8 cellular contexts compared by ENCODE assay signal in genomic region chr18:24271381-24272331, GRCh38.
DNase-seq lines count a peak whose midpoint lies in the region; ATAC-seq and TF ChIP-seq lines count a peak whose summit lies in the region.

No MANE protein-coding gene starts in this region.

- peak; percentile 37 for TF ChIP-seq CTCF in astrocyte of the spinal cord (IDR thresholded peaks at IDR 0.05; ENCODE audit: low read depth, low read length)

- H3K27ac Mint-ChIP-seq in CD4-positive, CD25-positive, alpha-beta regulatory T cell: peak overlapping the region in 1 of 3 donors; percentile 74

- H3K36me3 ChIP-seq in CD4-positive, CD25-positive, alpha-beta regulatory T cell (ENCODE audit: control insufficient read depth, insufficient read depth, low read length): no peaks in the 10 kb centered on the region
- H3K36me3 ChIP-seq in H7 (replicated peaks; ENCODE audit: control insufficient read depth, insufficient read depth, low read length): no peaks in the 10 kb centered on the region

- in situ Hi-C loops in astrocyte of the spinal cord (cut with HindIII; ENCODE audit: low sequenced_read_pairs): no loop called here

- peak; percentile 20 to 28 for ATAC-seq in CD4-positive, CD25-positive, alpha-beta regulatory T cell (ENCODE audit: low read depth in 2 of 2)
- no peak for ATAC-seq in GM18517 (IDR thresholded peaks at IDR 0.05; ENCODE audit: unreplicated experiment)

- H3K9me3 ChIP-seq in CD4-positive, CD25-positive, alpha-beta regulatory T cell (ENCODE audit: control insufficient read depth in 2 of 2, low read length in 2 of 2): no peaks in the 10 kb centered on the region

- DNase-seq in CD4-positive, CD25-positive, alpha-beta regulatory T cell: peak in 1 of 3 donors; percentile 17
- DNase-seq in H7: peak; percentile 86
- peak; percentile 87 for DNase-seq in NCI-H748 (lab: John Stamatoyannopoulos, UW; ENCODE audit: unreplicated experiment)
- DNase-seq in astrocyte of the spinal cord (ENCODE audit: low read depth, low spot score): peak; percentile 83
- DNase-seq in hepatic stellate cell (ENCODE audit: low spot score): peak; percentile 75
- peak; percentile 64 for DNase-seq in pons (ENCODE audit: low spot score)
- no peak for DNase-seq in NOMO-1 treated with dmso at 0.1 percent for 144 hours (lab: John Stamatoyannopoulos, UW; ENCODE audit: unreplicated experiment)

- peaks cover 0 to 5% (median 0%) of the 10 kb centered on the region in 7 donors for H3K9me3 Mint-ChIP-seq in CD4-positive, CD25-positive, alpha-beta regulatory T cell

- no peaks in the 10 kb centered on the region for H3K36me3 Mint-ChIP-seq in CD4-positive, CD25-positive, alpha-beta regulatory T cell

- no peak overlapping the region for H3K4me3 ChIP-seq in CD4-positive, CD25-positive, alpha-beta regulatory T cell (ENCODE audit: low read depth, low read length)
- peak overlapping the region; percentile 74 for H3K4me3 ChIP-seq in H7 (ENCODE audit: insufficient read depth, low read depth, low read length)
- H3K4me3 ChIP-seq in astrocyte of the spinal cord (ENCODE audit: low read depth, low read length): peak overlapping the region; percentile 72

- no peak overlapping the region for H3K27ac ChIP-seq in CD4-positive, CD25-positive, alpha-beta regulatory T cell (ENCODE audit: insufficient read depth, low read length, poor library complexity, severe bottlenecking)

- H3K27me3 Mint-ChIP-seq in CD4-positive, CD25-positive, alpha-beta regulatory T cell: peaks cover 61% of the 10 kb centered on the region

- peaks cover 3 to 8% (median 5%) of the 10 kb centered on the region in 4 donors for H3K4me1 Mint-ChIP-seq in CD4-positive, CD25-positive, alpha-beta regulatory T cell

- H3K27me3 ChIP-seq in CD4-positive, CD25-positive, alpha-beta regulatory T cell (ENCODE audit: control insufficient read depth, insufficient read depth, low read length): peaks cover 10% of the 10 kb centered on the region
- H3K27me3 ChIP-seq in H7 (ENCODE audit: control insufficient read depth, insufficient read depth, low read length): no peaks in the 10 kb centered on the region

- no peaks in the 10 kb centered on the region for H3K4me1 ChIP-seq in CD4-positive, CD25-positive, alpha-beta regulatory T cell (ENCODE audit: control insufficient read depth, insufficient read depth, low read length, poor library complexity, severe bottlenecking)

- H3K4me3 Mint-ChIP-seq in CD4-positive, CD25-positive, alpha-beta regulatory T cell: peak overlapping the region in 3 of 4 donors; percentile 65 to 82 (median 73)
